8 cellular contexts compared by ENCODE assay signal in genomic region chr7:77696643-77697534, GRCh38. TPM values are rescaled to one million over a fixed set of nuclear protein-coding genes. Genes with fewer than 3 reads are reported as not detected.
A peak's percentile ranks its signal among the peaks of the same experiment; 100 is the strongest.
DNase-seq lines count a peak whose midpoint lies in the region; ATAC-seq and TF ChIP-seq lines count a peak whose summit lies in the region.

No MANE protein-coding gene starts in this region.

- H3K4me3 Mint-ChIP-seq in endodermal cell, result peak overlapping the region; percentile 98
- H3K4me3 Mint-ChIP-seq in mesothelial cell of epicardium, result peak overlapping the region; percentile 99

- ATAC-seq in GM19035 (IDR thresholded peaks at IDR 0.05; ENCODE audit: unreplicated experiment) (peak; percentile 32), HG03354 (IDR thresholded peaks at IDR 0.05; ENCODE audit: poor library complexity, severe bottlenecking, unreplicated experiment) (peak; percentile 37)

- H3K27me3 ChIP-seq in endodermal cell (ENCODE audit: control insufficient read depth, insufficient read depth, low read length, poor library complexity, severe bottlenecking), result no peaks in the 10 kb centered on the region

- H3K9me3 ChIP-seq in endodermal cell (ENCODE audit: control insufficient read depth, low read length), result no peaks in the 10 kb centered on the region

- no peaks in the 10 kb centered on the region for H3K4me1 ChIP-seq in endodermal cell (ENCODE audit: control insufficient read depth, insufficient read depth, low read length)

- H3K27ac ChIP-seq in endodermal cell (ENCODE audit: low read depth, low read length), result peak overlapping the region; percentile 88

- H3K9ac ChIP-seq in endodermal cell (ENCODE audit: extremely low read depth, low read length, poor library complexity, severe bottlenecking), result peak overlapping the region; percentile 82

- H3K4me3 ChIP-seq in AG09309 (ENCODE audit: control insufficient read depth, low read depth, low read length) (peak overlapping the region; percentile 88), endodermal cell (ENCODE audit: low read length) (peak overlapping the region; percentile 92)

- H3K9me3 Mint-ChIP-seq in endodermal cell, result no peaks in the 10 kb centered on the region
- peaks cover 3% of the 10 kb centered on the region for H3K9me3 Mint-ChIP-seq in mesothelial cell of epicardium

- H3K27ac Mint-ChIP-seq in endodermal cell (peak overlapping the region; percentile 96), mesothelial cell of epicardium (peak overlapping the region; percentile 97)

- 0% methylated on average over 29 to 67 of the region's 67 CpGs for WGBS in endodermal cell (ENCODE audit: insufficient coverage in 1 of 2, insufficient read length in 1 of 2), 2 experiments

- peaks cover 4% of the 10 kb centered on the region for H3K36me3 ChIP-seq in endodermal cell (ENCODE audit: control insufficient read depth, insufficient read depth, low read length)

- H3K27me3 Mint-ChIP-seq in endodermal cell (ENCODE audit: insufficient read depth) (no peaks in the 10 kb centered on the region), mesothelial cell of epicardium (ENCODE audit: low read depth) (no peaks in the 10 kb centered on the region)

- H3K4me1 Mint-ChIP-seq in endodermal cell (peaks cover 34% of the 10 kb centered on the region), mesothelial cell of epicardium (peaks cover 36% of the 10 kb centered on the region)

- DNase-seq in AG09309 (ENCODE audit: low read depth) (no peak), NCI-H82 (lab: John Stamatoyannopoulos, UW) (peak; percentile 96), endodermal cell (peak; percentile 82), mesothelial cell of epicardium (ENCODE audit: low spot score in 2 of 2, unreplicated experiment in 2 of 2) (peak; percentile 51 to 73)
- peak; percentile 24 to 44 for DNase-seq in activated CD8-positive, alpha-beta memory T cell treated with anti-CD3 and anti-CD28 coated beads for 4 hours (ENCODE audit: low read depth in 2 of 2)
- peak; percentile 18 to 24 for DNase-seq in stimulated activated CD8-positive, alpha-beta memory T cell treated with anti-CD3 and anti-CD28 coated beads, Interleukin-4, amount 100 ng/mL, for 1 hour (ENCODE audit: low read depth in 2 of 2, low spot score in 1 of 2)

- H3K36me3 Mint-ChIP-seq in endodermal cell (ENCODE audit: low read depth), result peaks cover 16% of the 10 kb centered on the region
- H3K36me3 Mint-ChIP-seq in mesothelial cell of epicardium, result peaks cover 9% of the 10 kb centered on the region

- TF ChIP-seq CTCF in AG09309 (IDR thresholded peaks at IDR 0.05; ENCODE audit: control insufficient read depth, insufficient read depth, low read depth, low read length, missing control alignments), result no peak
- TF ChIP-seq CTCF in endodermal cell (conservative IDR thresholded peaks at IDR 0.05), result no peak
- no peak for TF ChIP-seq CTCF in mesothelial cell of epicardium (IDR thresholded peaks at IDR 0.05; ENCODE audit: unreplicated experiment)

RNA-seq across cellular contexts. Expression of gene RSBN1L, which starts 0.6 kb away (rescaled TPM):
- total RNA-seq in endodermal cell (10 to 100 TPM; 17.6 to 19.9 TPM), mesothelial cell of epicardium (23.4 to 26.7 TPM (median 26.5 TPM) in 3 replicates)
- 18.2 TPM for polyA plus RNA-seq in endodermal cell (2013, experiment 1 of 2)
- 16.0 TPM for polyA plus RNA-seq in endodermal cell (2013, experiment 2 of 2)
